ENCODE assay signal across 12 cellular contexts in genomic region chr4:94126669-94127068, GRCh38.
A peak's percentile ranks its signal among the peaks of the same experiment; 100 is the strongest.
DNase-seq lines count a peak whose midpoint lies in the region; ATAC-seq and TF ChIP-seq lines count a peak whose summit lies in the region.
"Had no signal": no experiment of that assay in that cellular context is flagged by ENCODE, and none has a peak within 500 bp of the region (broad histone marks: within the 10 kb centered on the region; RNA-seq: fewer than 3 reads in every experiment).

No MANE protein-coding gene starts in this region.

- DNase-seq in AG10803 (ENCODE audit: low read depth) (no peak), HFFc6 (no peak), iPS-NIHi11 (ENCODE audit: low spot score) (peak; percentile 14), mesenteric fat pad (ENCODE audit: low spot score) (no peak)
- DNase-seq in activated CD4-positive, alpha-beta T cell treated with anti-CD3 and anti-CD28 coated beads, Interleukin-2, amount 10 ng/mL, durations not matched to agents 24 days and 14 days, result no peak
- no peak for DNase-seq in stimulated activated CD8-positive, alpha-beta memory T cell treated with anti-CD3 and anti-CD28 coated beads, Interleukin-4, amount 100 ng/mL, for 48 hours
- DNase-seq: activated CD4-positive, alpha-beta memory T cell treated with anti-CD3 and anti-CD28 coated beads for 36 hours; CD8-positive, alpha-beta T cell; NCI-H1436; right cardiac atrium had no signal

- H3K4me1 Mint-ChIP-seq in HFFc6 (ENCODE audit: low read depth), result no peaks in the 10 kb centered on the region
- no peaks in the 10 kb centered on the region for H3K4me1 Mint-ChIP-seq in activated CD4-positive, alpha-beta T cell treated with anti-CD3 and anti-CD28 coated beads, Interleukin-2, amount 10 ng/mL, durations not matched to agents 24 days and 14 days

- TF ChIP-seq CTCF in AG10803 (conservative IDR thresholded peaks at IDR 0.05; ENCODE audit: low read length) (peak; percentile 13), HFFc6 (IDR thresholded peaks at IDR 0.05) (0 out of 2 replicates have a peak, but pooled peaks have one; percentile 33)

- no peaks in the 10 kb centered on the region for H3K9me3 Mint-ChIP-seq in HFFc6
- no peaks in the 10 kb centered on the region for H3K9me3 Mint-ChIP-seq in activated CD4-positive, alpha-beta T cell treated with anti-CD3 and anti-CD28 coated beads, Interleukin-2, amount 10 ng/mL, durations not matched to agents 24 days and 14 days
- H3K9me3 Mint-ChIP-seq: activated CD4-positive, alpha-beta memory T cell treated with anti-CD3 and anti-CD28 coated beads for 36 hours; CD8-positive, alpha-beta T cell had no signal

- no peaks in the 10 kb centered on the region; the same call in 1 of the 2 replicates for H3K27me3 Mint-ChIP-seq in HFFc6 (ENCODE audit: insufficient read depth)
- H3K27me3 Mint-ChIP-seq in activated CD4-positive, alpha-beta T cell treated with anti-CD3 and anti-CD28 coated beads, Interleukin-2, amount 10 ng/mL, durations not matched to agents 24 days and 14 days, result peaks cover 2% of the 10 kb centered on the region

- no peak overlapping the region for H3K4me3 Mint-ChIP-seq in HFFc6
- no peak overlapping the region for H3K4me3 Mint-ChIP-seq in activated CD4-positive, alpha-beta T cell treated with anti-CD3 and anti-CD28 coated beads, Interleukin-2, amount 10 ng/mL, durations not matched to agents 24 days and 14 days
- H3K4me3 Mint-ChIP-seq: activated CD4-positive, alpha-beta memory T cell treated with anti-CD3 and anti-CD28 coated beads for 36 hours; CD8-positive, alpha-beta T cell had no signal

- no peak overlapping the region for H3K4me3 ChIP-seq in AG10803 (ENCODE audit: low read length)

- ATAC-seq in SK-N-SH treated with all-trans-retinoic acid at 6 μM for 48 hours (peak; percentile 63; the same call in 1 of the 3 replicates), HG02852 (IDR thresholded peaks at IDR 0.05; ENCODE audit: unreplicated experiment) (no peak)
- ATAC-seq: CD8-positive, alpha-beta T cell; right cardiac atrium had no signal

- H3K36me3 Mint-ChIP-seq in HFFc6 (ENCODE audit: low read depth), result no peaks in the 10 kb centered on the region
- no peaks in the 10 kb centered on the region for H3K36me3 Mint-ChIP-seq in activated CD4-positive, alpha-beta T cell treated with anti-CD3 and anti-CD28 coated beads, Interleukin-2, amount 10 ng/mL, durations not matched to agents 24 days and 14 days (ENCODE audit: low read depth)
- H3K36me3 Mint-ChIP-seq: activated CD4-positive, alpha-beta memory T cell treated with anti-CD3 and anti-CD28 coated beads for 36 hours; CD8-positive, alpha-beta T cell had no signal

- intact Hi-C loops in activated CD4-positive, alpha-beta T cell treated with anti-CD3 and anti-CD28 coated beads, Interleukin-2, amount 10 ng/mL, durations not matched to agents 24 days and 14 days (cut with micrococcal nuclease), result loop anchor here (5.0 kb wide), 1 partner anchor 334 kb away; no protein-coding TSS in a partner anchor

- H3K27ac Mint-ChIP-seq in HFFc6, result no peak overlapping the region
- no peak overlapping the region for H3K27ac Mint-ChIP-seq in activated CD4-positive, alpha-beta T cell treated with anti-CD3 and anti-CD28 coated beads, Interleukin-2, amount 10 ng/mL, durations not matched to agents 24 days and 14 days
- H3K27ac Mint-ChIP-seq: activated CD4-positive, alpha-beta memory T cell treated with anti-CD3 and anti-CD28 coated beads for 36 hours; CD8-positive, alpha-beta T cell had no signal

TF ChIP-seq in SK-N-SH treated with all-trans-retinoic acid at 6 μM for 48 hours, 23 proteins besides CTCF, POLR2A, EP300 and RAD21:
- TF ChIP-seq BACH2 (CRISPR knock-in tag; IDR thresholded peaks at IDR 0.05; ENCODE audit: borderline replicate concordance), result no peak
- no peak for TF ChIP-seq GLIS3 (CRISPR knock-in tag; IDR thresholded peaks at IDR 0.05)
- TF ChIP-seq ZNF565 (CRISPR knock-in tag; conservative IDR thresholded peaks at IDR 0.05; ENCODE audit: low read depth), result no peak
- TF ChIP-seq ARNTL (CRISPR knock-in tag; IDR thresholded peaks at IDR 0.05; ENCODE audit: borderline replicate concordance, low read depth), result no peak
- TF ChIP-seq PPARA (CRISPR knock-in tag; IDR thresholded peaks at IDR 0.05; ENCODE audit: borderline replicate concordance), result no peak
- no peak for TF ChIP-seq ZC3H10 (CRISPR knock-in tag; IDR thresholded peaks at IDR 0.05)
- no peak for TF ChIP-seq TCF4 (CRISPR knock-in tag; IDR thresholded peaks at IDR 0.05; ENCODE audit: borderline replicate concordance)
- no peak for TF ChIP-seq ZNF8 (CRISPR knock-in tag; IDR thresholded peaks at IDR 0.05)
- no peak for TF ChIP-seq ESRRG (CRISPR knock-in tag; IDR thresholded peaks at IDR 0.05)
- no peak for TF ChIP-seq PATZ1 (CRISPR knock-in tag; IDR thresholded peaks at IDR 0.05; ENCODE audit: borderline replicate concordance)
- no peak for TF ChIP-seq ZFP30 (CRISPR knock-in tag; IDR thresholded peaks at IDR 0.05)
- TF ChIP-seq OSR1 (CRISPR knock-in tag; IDR thresholded peaks at IDR 0.05), result no peak
- TF ChIP-seq RARB (CRISPR knock-in tag; IDR thresholded peaks at IDR 0.05), result no peak
- TF ChIP-seq CREB5 (CRISPR knock-in tag; IDR thresholded peaks at IDR 0.05; ENCODE audit: low read depth), result no peak
- no peak for TF ChIP-seq ZFP3 (CRISPR knock-in tag; IDR thresholded peaks at IDR 0.05)
- no peak for TF ChIP-seq TSHZ2 (CRISPR knock-in tag; IDR thresholded peaks at IDR 0.05)
- no peak for TF ChIP-seq POU6F1 (CRISPR knock-in tag; IDR thresholded peaks at IDR 0.05; ENCODE audit: borderline replicate concordance, low read depth)
- no peak for TF ChIP-seq TOX (CRISPR knock-in tag; IDR thresholded peaks at IDR 0.05; ENCODE audit: borderline replicate concordance)
